ENCODE assay signal across 9 cellular contexts in the genomic region with DNA sequence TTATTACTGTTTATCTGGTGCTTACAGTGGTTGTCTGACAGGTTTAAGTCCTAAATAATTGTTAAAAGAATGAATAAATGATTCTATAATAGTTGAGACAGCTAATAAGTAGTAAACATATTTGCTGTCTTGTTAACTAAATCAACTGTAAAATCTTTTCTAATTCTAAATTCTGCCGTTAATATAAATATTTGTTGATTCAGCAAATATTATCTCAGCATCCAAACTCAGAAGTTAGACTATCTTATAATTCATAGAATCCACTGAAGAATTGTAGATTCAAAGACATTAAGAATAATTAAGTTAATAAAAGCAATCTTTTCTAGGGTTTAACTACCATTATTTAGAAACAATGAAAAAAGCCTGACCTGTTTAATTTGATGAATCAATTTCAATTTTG.
"Had no signal": no experiment of that assay in that cellular context is flagged by ENCODE, and none has a peak within 500 bp of the region (broad histone marks: within the 10 kb centered on the region; RNA-seq: fewer than 3 reads in every experiment).

No MANE protein-coding gene starts in this region.

- H3K27ac ChIP-seq: GM23248, KMS-11 had no signal

- H3K4me2 ChIP-seq: KMS-11 had no signal

- H3K4me3 ChIP-seq: GM23248 had no signal

- DNase-seq: GM23248, GOT3, H9, HCEC 1CT, Karpas-422, KBM-7 had no signal

- FAIRE-seq: H54, HTR-8/SVneo had no signal

- H3K9ac ChIP-seq: GM23248, KMS-11 had no signal

- H2AFZ ChIP-seq: GM23248 had no signal
